ENCODE assay signal across 2 cellular contexts in genomic region chr2:84991404-84992151, GRCh38.
TF ChIP-seq lines count a peak whose summit lies in the region.

No MANE protein-coding gene starts in this region.

TF ChIP-seq in IMR-90, 13 proteins besides CTCF, POLR2A, EP300 and RAD21:
- TF ChIP-seq NFE2L2 (IDR thresholded peaks at IDR 0.05; ENCODE audit: low read depth, low read length) = no peak
- TF ChIP-seq MXI1 (IDR thresholded peaks at IDR 0.05; ENCODE audit: borderline replicate concordance, low read depth, low read length) = no peak
- peak; percentile 89 for TF ChIP-seq FOS (IDR thresholded peaks at IDR 0.05; ENCODE audit: low read depth, low read length)
- TF ChIP-seq SMC3 (IDR thresholded peaks at IDR 0.05; ENCODE audit: low read depth, low read length) = no peak
- no peak for TF ChIP-seq CHD1 (IDR thresholded peaks at IDR 0.05; ENCODE audit: low read depth, low read length)
- peak; percentile 51; the same call in 1 of the 2 replicates for TF ChIP-seq BHLHE40 (IDR thresholded peaks at IDR 0.05; ENCODE audit: low read depth, low read length)
- TF ChIP-seq MAFK (IDR thresholded peaks at IDR 0.05; ENCODE audit: low read depth, low read length) = peak; percentile 71
- no peak for TF ChIP-seq RFX5 (IDR thresholded peaks at IDR 0.05; ENCODE audit: low read depth, low read length)
- TF ChIP-seq CEBPB (IDR thresholded peaks at IDR 0.05; ENCODE audit: low read depth, low read length) = peak; percentile 62
- TF ChIP-seq MAZ (IDR thresholded peaks at IDR 0.05; ENCODE audit: borderline replicate concordance, low read depth, low read length) = no peak
- no peak for TF ChIP-seq ELK1 (IDR thresholded peaks at IDR 0.05; ENCODE audit: borderline replicate concordance, low read depth, low read length)
- peak; percentile 90 for TF ChIP-seq RCOR1 (IDR thresholded peaks at IDR 0.05; ENCODE audit: insufficient replicate concordance, low read length)
- TF ChIP-seq USF2 (IDR thresholded peaks at IDR 0.05; ENCODE audit: low read depth, low read length) = no peak
TF ChIP-seq in IMR-90: peak in this region for 5.

TF ChIP-seq in K562, 482 proteins besides CTCF, POLR2A, EP300 and RAD21:
- no peak for TF ChIP-seq RERE (CRISPR knock-in tag; IDR thresholded peaks at IDR 0.05; ENCODE audit: borderline replicate concordance)
- no peak for TF ChIP-seq NR3C1 (CRISPR knock-in tag; IDR thresholded peaks at IDR 0.05)
